1 cellular context compared by ENCODE assay signal in the genomic region with DNA sequence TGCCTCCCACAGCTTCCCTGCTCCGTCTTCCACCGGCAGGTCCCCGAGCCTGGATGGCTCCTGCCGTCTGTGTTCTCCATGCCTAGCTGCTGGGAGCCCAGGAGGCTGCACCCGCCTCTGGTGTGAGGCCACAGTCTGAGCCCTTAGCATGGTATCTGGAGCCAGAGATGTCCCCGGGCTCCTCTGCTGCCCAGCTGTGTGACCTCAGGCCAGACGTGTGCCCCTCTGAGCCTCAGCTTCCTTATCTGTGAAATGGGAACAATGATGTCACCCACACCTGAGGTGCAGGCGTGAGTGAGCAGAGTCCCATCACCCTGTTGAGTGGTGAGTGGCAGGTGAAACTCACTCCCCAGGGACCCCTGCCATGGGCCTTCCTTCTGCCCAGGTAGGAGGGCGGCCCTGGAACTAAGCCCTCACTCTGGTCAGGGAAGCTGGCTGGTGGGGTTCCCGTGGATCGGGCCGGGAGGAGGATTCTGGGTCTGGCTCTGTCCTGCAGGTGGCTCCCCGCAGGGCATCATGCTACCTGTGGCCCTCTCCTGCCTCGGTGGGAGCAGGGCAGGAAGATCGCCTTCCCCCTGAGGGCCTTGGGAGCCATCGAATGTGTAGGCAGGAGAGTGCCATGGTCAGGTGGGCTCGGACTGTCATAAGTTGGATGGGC.
TF ChIP-seq lines count a peak whose summit lies in the region.

No MANE protein-coding gene starts in this region.

TF ChIP-seq in SK-N-SH treated with all-trans-retinoic acid at 6 μM for 48 hours, 23 proteins besides CTCF, POLR2A, EP300 and RAD21 (continued from another document):
- TF ChIP-seq, protein P1, sequence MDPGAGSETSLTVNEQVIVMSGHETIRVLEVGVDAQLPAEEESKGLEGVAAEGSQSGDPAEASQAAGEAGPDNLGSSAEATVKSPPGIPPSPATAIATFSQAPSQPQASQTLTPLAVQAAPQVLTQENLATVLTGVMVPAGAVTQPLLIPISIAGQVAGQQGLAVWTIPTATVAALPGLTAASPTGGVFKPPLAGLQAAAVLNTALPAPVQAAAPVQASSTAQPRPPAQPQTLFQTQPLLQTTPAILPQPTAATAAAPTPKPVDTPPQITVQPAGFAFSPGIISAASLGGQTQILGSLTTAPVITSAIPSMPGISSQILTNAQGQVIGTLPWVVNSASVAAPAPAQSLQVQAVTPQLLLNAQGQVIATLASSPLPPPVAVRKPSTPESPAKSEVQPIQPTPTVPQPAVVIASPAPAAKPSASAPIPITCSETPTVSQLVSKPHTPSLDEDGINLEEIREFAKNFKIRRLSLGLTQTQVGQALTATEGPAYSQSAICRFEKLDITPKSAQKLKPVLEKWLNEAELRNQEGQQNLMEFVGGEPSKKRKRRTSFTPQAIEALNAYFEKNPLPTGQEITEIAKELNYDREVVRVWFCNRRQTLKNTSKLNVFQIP (CRISPR knock-in tag; IDR thresholded peaks at IDR 0.05; ENCODE audit: borderline replicate concordance, low read depth) = no peak
- TF ChIP-seq ZFP30 (CRISPR knock-in tag; IDR thresholded peaks at IDR 0.05) = no peak
- TF ChIP-seq ZNF8 (CRISPR knock-in tag; IDR thresholded peaks at IDR 0.05) = no peak
- TF ChIP-seq ESRRG (CRISPR knock-in tag; IDR thresholded peaks at IDR 0.05) = no peak
- no peak for TF ChIP-seq CSDC2 (CRISPR knock-in tag; IDR thresholded peaks at IDR 0.05)
- TF ChIP-seq ZC3H10 (CRISPR knock-in tag; IDR thresholded peaks at IDR 0.05) = no peak
- no peak for TF ChIP-seq BACH2 (CRISPR knock-in tag; IDR thresholded peaks at IDR 0.05; ENCODE audit: borderline replicate concordance)
- no peak for TF ChIP-seq OSR1 (CRISPR knock-in tag; IDR thresholded peaks at IDR 0.05)
- TF ChIP-seq PPARA (CRISPR knock-in tag; IDR thresholded peaks at IDR 0.05; ENCODE audit: borderline replicate concordance) = no peak
- TF ChIP-seq TOX (CRISPR knock-in tag; IDR thresholded peaks at IDR 0.05; ENCODE audit: borderline replicate concordance) = no peak
- no peak for TF ChIP-seq ARNTL (CRISPR knock-in tag; IDR thresholded peaks at IDR 0.05; ENCODE audit: borderline replicate concordance, low read depth)
TF ChIP-seq in SK-N-SH treated with all-trans-retinoic acid at 6 μM for 48 hours: peak in this region for 0.
